Comparison of ENCODE assay signal across 8 cellular contexts in the genomic region with DNA sequence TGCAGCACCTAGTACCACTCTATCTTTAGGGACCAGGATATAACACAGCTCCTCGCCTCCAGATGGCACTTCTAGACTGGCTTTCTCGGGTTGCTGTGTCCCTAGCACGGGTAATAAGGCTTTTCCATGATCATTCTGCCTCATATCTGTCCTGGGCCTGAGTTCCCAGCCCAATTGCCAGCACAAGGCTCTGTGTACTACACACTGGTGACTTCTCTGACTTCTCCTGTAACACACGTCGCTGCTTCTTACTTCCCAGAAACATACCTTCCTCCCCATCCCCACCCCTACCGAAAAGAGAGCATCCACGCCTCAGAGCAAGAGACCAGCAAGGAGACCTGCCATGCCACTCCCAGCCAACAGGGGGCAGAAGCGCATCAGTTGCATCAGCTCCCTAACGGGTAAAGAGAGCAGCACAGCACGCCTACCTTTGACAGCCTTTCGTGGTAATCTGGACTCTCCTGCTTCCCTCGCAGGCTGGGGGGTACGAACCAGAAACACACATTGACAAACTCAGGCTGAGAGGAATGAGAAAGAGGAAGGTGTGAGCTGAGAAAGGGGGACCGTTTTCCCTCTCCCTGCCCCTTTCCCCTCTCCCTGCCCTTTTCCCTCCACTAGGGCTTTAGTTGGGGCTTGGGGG. TPM values are rescaled to one million over a fixed set of nuclear protein-coding genes. Genes with fewer than 3 reads are reported as not detected.
A peak's percentile ranks its signal among the peaks of the same experiment; 100 is the strongest.
DNase-seq lines count a peak whose midpoint lies in the region; ATAC-seq, FAIRE-seq and TF ChIP-seq lines count a peak whose summit lies in the region.

No MANE protein-coding gene starts in this region.

- intact Hi-C loops in CD4-positive, alpha-beta T cell (cut with DNase I, micrococcal nuclease): loop anchor here (1.0 to 2.0 kb wide), 8 partner anchors 31 to 349 kb away; partner anchors contain the start of gene PFDN5 (in 1 of the 2)

- no peak overlapping the region for H3K27ac ChIP-seq in CD4-positive, alpha-beta T cell (ENCODE audit: low read depth, low read length)

- CTCF ChIA-PET in CD4-positive, alpha-beta T cell (lab: Charles Lee): interaction anchor here (0.6 to 3.2 kb wide), 18 partner anchors 9 to 186 kb away, joined by 3 to 32 read pairs (median 4); partner anchors contain the start of genes AAAS, CSAD, ESPL1 and ITGB7

- no peaks in the 10 kb centered on the region for H3K9me3 Mint-ChIP-seq in CD4-positive, alpha-beta T cell
- H3K9me3 Mint-ChIP-seq in activated T-cell treated with anti-CD3 and anti-CD28 coated beads, Interleukin-2, amount 50 U/mL, for 4 hours: no peaks in the 10 kb centered on the region
- no peaks in the 10 kb centered on the region for H3K9me3 Mint-ChIP-seq in nephron progenitor cell
- no peaks in the 10 kb centered on the region for H3K9me3 Mint-ChIP-seq in stimulated activated naive CD8-positive, alpha-beta T cell treated with anti-CD3 and anti-CD28 coated beads, Interleukin-15, Interleukin-2, amounts not matched to agents 100 ng/mL and 50 ng/mL, for 24 hours

- H3K4me1 Mint-ChIP-seq in CD4-positive, alpha-beta T cell (ENCODE audit: low read depth): peaks cover 7% of the 10 kb centered on the region
- H3K4me1 Mint-ChIP-seq in activated T-cell treated with anti-CD3 and anti-CD28 coated beads, Interleukin-2, amount 50 U/mL, for 4 hours (ENCODE audit: low read depth): peaks cover 4% of the 10 kb centered on the region
- peaks cover 12% of the 10 kb centered on the region for H3K4me1 Mint-ChIP-seq in nephron progenitor cell
- peaks cover 7% of the 10 kb centered on the region for H3K4me1 Mint-ChIP-seq in stimulated activated naive CD8-positive, alpha-beta T cell treated with anti-CD3 and anti-CD28 coated beads, Interleukin-15, Interleukin-2, amounts not matched to agents 100 ng/mL and 50 ng/mL, for 24 hours (ENCODE audit: low read depth)

- H3K4me3 Mint-ChIP-seq in CD4-positive, alpha-beta T cell: no peak overlapping the region
- no peak overlapping the region for H3K4me3 Mint-ChIP-seq in activated T-cell treated with anti-CD3 and anti-CD28 coated beads, Interleukin-2, amount 50 U/mL, for 4 hours
- H3K4me3 Mint-ChIP-seq in nephron progenitor cell: no peak overlapping the region
- no peak overlapping the region for H3K4me3 Mint-ChIP-seq in stimulated activated naive CD8-positive, alpha-beta T cell treated with anti-CD3 and anti-CD28 coated beads, Interleukin-15, Interleukin-2, amounts not matched to agents 100 ng/mL and 50 ng/mL, for 24 hours

- no peak for FAIRE-seq in RCC 7860 (lab: Jason Lieb, UNC)

- no peak overlapping the region for H3K4me3 ChIP-seq in fibroblast of mammary gland (ENCODE audit: control insufficient read depth, low read depth, low read length)

- no peaks in the 10 kb centered on the region for H3K9me3 ChIP-seq in CD4-positive, alpha-beta T cell (ENCODE audit: control insufficient read depth, low read length)

- peak; percentile 82 to 93 (median 88) for DNase-seq in CD4-positive, alpha-beta T cell
- DNase-seq in LHCN-M2 (ENCODE audit: low read depth) (peak; percentile 66), RCC 7860 (ENCODE audit: low spot score) (peak; percentile 41), fibroblast of mammary gland (ENCODE audit: low read depth) (peak; percentile 80), nephron progenitor cell (peak; percentile 90)
- DNase-seq in activated T-cell treated with anti-CD3 and anti-CD28 coated beads, Interleukin-2, amount 50 U/mL, for 4 hours: peak; percentile 91

- POLR2A ChIA-PET in CD4-positive, alpha-beta T cell (lab: Charles Lee): interaction anchor here (0.7 to 3.5 kb wide), 13 partner anchors 21 to 162 kb away, joined by 3 to 19 read pairs (median 6); partner anchors contain the start of genes AAAS, CSAD, ESPL1 and ITGB7

- no peaks in the 10 kb centered on the region for H3K36me3 Mint-ChIP-seq in CD4-positive, alpha-beta T cell (ENCODE audit: low read depth)
- no peaks in the 10 kb centered on the region for H3K36me3 Mint-ChIP-seq in activated T-cell treated with anti-CD3 and anti-CD28 coated beads, Interleukin-2, amount 50 U/mL, for 4 hours (ENCODE audit: insufficient read depth)
- peaks cover 2% of the 10 kb centered on the region for H3K36me3 Mint-ChIP-seq in nephron progenitor cell (ENCODE audit: low read depth)
- no peaks in the 10 kb centered on the region for H3K36me3 Mint-ChIP-seq in stimulated activated naive CD8-positive, alpha-beta T cell treated with anti-CD3 and anti-CD28 coated beads, Interleukin-15, Interleukin-2, amounts not matched to agents 100 ng/mL and 50 ng/mL, for 24 hours (ENCODE audit: low read depth)

- H3K27me3 ChIP-seq in CD4-positive, alpha-beta T cell (ENCODE audit: control insufficient read depth, insufficient read depth, low read length): no peaks in the 10 kb centered on the region

- peak; percentile 100 for ATAC-seq in CD4-positive, alpha-beta T cell (ENCODE audit: poor library complexity)
- peak; percentile 80 for ATAC-seq in GM21381 (IDR thresholded peaks at IDR 0.05; ENCODE audit: unreplicated experiment)
- peak; percentile 99 to 100 for ATAC-seq in activated T-cell treated with anti-CD3 and anti-CD28 coated beads, Interleukin-2, amount 50 U/mL, for 4 hours

- no peak overlapping the region for H3K27ac Mint-ChIP-seq in CD4-positive, alpha-beta T cell
- H3K27ac Mint-ChIP-seq in nephron progenitor cell: peak overlapping the region; percentile 9
- peak overlapping the region; percentile 67 for H3K27ac Mint-ChIP-seq in stimulated activated naive CD8-positive, alpha-beta T cell treated with anti-CD3 and anti-CD28 coated beads, Interleukin-15, Interleukin-2, amounts not matched to agents 100 ng/mL and 50 ng/mL, for 24 hours

- TF ChIP-seq CTCF in CD4-positive, alpha-beta T cell (IDR thresholded peaks at IDR 0.05): peak; percentile 94
- TF ChIP-seq CTCF in fibroblast of mammary gland (conservative IDR thresholded peaks at IDR 0.05; ENCODE audit: control insufficient read depth, insufficient read depth, low read depth, low read length) (peak; percentile 99), nephron progenitor cell (IDR thresholded peaks at IDR 0.05) (peak; percentile 94)

- H3K27me3 Mint-ChIP-seq in CD4-positive, alpha-beta T cell: no peaks in the 10 kb centered on the region
- H3K27me3 Mint-ChIP-seq in activated T-cell treated with anti-CD3 and anti-CD28 coated beads, Interleukin-2, amount 50 U/mL, for 4 hours (ENCODE audit: low read depth): no peaks in the 10 kb centered on the region
- H3K27me3 Mint-ChIP-seq in nephron progenitor cell (ENCODE audit: low read depth, poor library complexity): no peaks in the 10 kb centered on the region
- no peaks in the 10 kb centered on the region for H3K27me3 Mint-ChIP-seq in stimulated activated naive CD8-positive, alpha-beta T cell treated with anti-CD3 and anti-CD28 coated beads, Interleukin-15, Interleukin-2, amounts not matched to agents 100 ng/mL and 50 ng/mL, for 24 hours

RNA-seq across cellular contexts. Expression of gene ZNF740, which starts 21.2 kb away (rescaled TPM):
- total RNA-seq in CD4-positive, alpha-beta T cell: 10 to 100 TPM; 24.4 to 24.7 TPM
- 7.4 and 10.5 TPM in 2 replicates for total RNA-seq in LHCN-M2 (2014; rRNA removed)
- 5.0 TPM for polyA plus RNA-seq in LHCN-M2 (2012)
- 10 to 100 TPM; 29.7 to 41.5 (median 36.6) TPM for total RNA-seq in activated T-cell treated with anti-CD3 and anti-CD28 coated beads, Interleukin-2, amount 50 U/mL, for 4 hours

RNA-seq across cellular contexts. Expression of gene CSAD, which starts 21.4 kb away (rescaled TPM):
- 10 to 100 TPM; 56.7 to 57.3 TPM for total RNA-seq in CD4-positive, alpha-beta T cell
- total RNA-seq in LHCN-M2 (2014; rRNA removed): 5.2 and 6.1 TPM in 2 replicates
- 3.5 TPM for polyA plus RNA-seq in LHCN-M2 (2012)
- total RNA-seq in activated T-cell treated with anti-CD3 and anti-CD28 coated beads, Interleukin-2, amount 50 U/mL, for 4 hours: 10 to 100 TPM in 1 of 3 donors, 1 to 10 TPM in 2; 8.0 to 10.6 (median 9.3) TPM

RNA-seq across cellular contexts. Expression of gene ITGB7, which starts 47.7 kb away (rescaled TPM):
- 100 to 1,000 TPM; 166 to 180 TPM for total RNA-seq in CD4-positive, alpha-beta T cell
- not detected in 2 replicates for total RNA-seq in LHCN-M2 (2014; rRNA removed)
- polyA plus RNA-seq in LHCN-M2 (2012): 0.04 TPM
- 100 to 1,000 TPM in 2 of 3 donors, 10 to 100 TPM in 1; 82.1 to 140 (median 124) TPM for total RNA-seq in activated T-cell treated with anti-CD3 and anti-CD28 coated beads, Interleukin-2, amount 50 U/mL, for 4 hours

RNA-seq across cellular contexts. Expression of gene SOAT2, which starts 56.0 kb away (rescaled TPM):
- total RNA-seq in CD4-positive, alpha-beta T cell: under 1 TPM; 0.22 to 0.49 TPM
- not detected in 2 replicates for total RNA-seq in LHCN-M2 (2014; rRNA removed)
- polyA plus RNA-seq in LHCN-M2 (2012): not detected
- total RNA-seq in activated T-cell treated with anti-CD3 and anti-CD28 coated beads, Interleukin-2, amount 50 U/mL, for 4 hours: under 1 TPM; 0.15 to 0.54 (median 0.32) TPM

Comparison
In these comparisons a context has a peak if more than half of its experiments do, and no peak if none do; other contexts are left out.
1. DNase-seq: peak in every context shown above with its lines; median percentile 91 in activated T-cell treated with anti-CD3 and anti-CD28 coated beads, Interleukin-2, amount 50 U/mL, for 4 hours; 90 in nephron progenitor cell; 88 in CD4-positive, alpha-beta T cell; 80 in fibroblast of mammary gland; 66 in LHCN-M2; 41 in RCC 7860.
2. RNA of gene ITGB7, which starts 47.7 kb away (total RNA-seq): 166 to 180 TPM in CD4-positive, alpha-beta T cell and 82.1 to 140 TPM in activated T-cell treated with anti-CD3 and anti-CD28 coated beads, Interleukin-2, amount 50 U/mL, for 4 hours; not detected in LHCN-M2; every median in the first group is over 10 times any median in the second.
3. Peak in every context shown above with its lines, with median percentiles within 50 percentile points of each other: ATAC-seq and CTCF ChIP-seq.